ENCODE assay signal across 30 cellular contexts in the genomic region with DNA sequence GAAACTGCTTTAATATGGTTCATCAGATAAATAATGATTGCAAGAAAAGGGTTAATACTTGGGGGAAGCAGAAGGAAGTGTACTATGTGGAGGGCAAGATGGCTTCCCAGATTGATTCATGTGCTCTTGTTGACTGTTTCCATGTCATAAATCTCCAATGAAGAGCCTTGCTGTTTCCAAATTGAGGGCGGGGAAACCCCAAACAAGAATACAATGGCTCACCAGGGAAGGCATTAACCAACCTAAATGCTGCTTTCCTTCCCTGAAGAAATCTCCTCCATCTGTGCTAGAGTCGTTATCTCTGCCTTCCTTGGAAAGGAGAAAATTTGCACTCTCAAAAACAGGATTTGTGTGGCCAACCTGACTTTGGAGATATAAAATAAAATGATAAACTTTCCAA. TPM values are rescaled to one million over a fixed set of nuclear protein-coding genes. Genes with fewer than 3 reads are reported as not detected.
"Had no signal": no experiment of that assay in that cellular context is flagged by ENCODE, and none has a peak within 500 bp of the region (broad histone marks: within the 10 kb centered on the region; RNA-seq: fewer than 3 reads in every experiment).

No MANE protein-coding gene starts in this region.

- H3K27ac ChIP-seq: left lung, pancreas, prostate gland, skin epidermis, stomach, testis, thyroid gland, transverse colon, upper lobe of left lung, vagina had no signal

- H3K4me1 ChIP-seq: left lung, pancreas, prostate gland, testis, thyroid gland, transverse colon, upper lobe of left lung, vagina had no signal

- H3K27ac Mint-ChIP-seq: immature natural killer cell; naive thymus-derived CD4-positive, alpha-beta T cell; natural killer cell treated with Interleukin-12 subunit alpha and Interleukin-12 subunit beta and Interleukin-15 and Interleukin-18, amount 100 ng/mL, for 72 hours; stimulated activated naive B cell treated with anti-CD40 and anti-IgM and Interleukin-4, amounts not matched to agents 10 μg/mL and 1 μg/mL and 100 μg/mL, for 72 hours had no signal

- H3K9me3 ChIP-seq: mucosa of descending colon, pancreas, prostate gland, testis, thyroid gland, transverse colon, upper lobe of left lung, vagina had no signal

- H3K4me1 Mint-ChIP-seq: immature natural killer cell; naive thymus-derived CD4-positive, alpha-beta T cell; stimulated activated naive B cell treated with anti-CD40 and anti-IgM and Interleukin-4, amounts not matched to agents 10 μg/mL and 1 μg/mL and 100 μg/mL, for 72 hours had no signal

- ATAC-seq: left colon; left lung; mucosa of descending colon; naive thymus-derived CD4-positive, alpha-beta T cell; natural killer cell treated with Interleukin-12 subunit alpha and Interleukin-12 subunit beta and Interleukin-15 and Interleukin-18, amount 100 ng/mL, for 72 hours; pancreas; right cardiac atrium; sciatic nerve; stimulated activated naive B cell treated with anti-CD40 and anti-IgM and Interleukin-4, amounts not matched to agents 10 μg/mL and 1 μg/mL and 100 μg/mL, for 72 hours; stimulated activated naive CD8-positive, alpha-beta T cell treated with anti-CD3 and anti-CD28 coated beads, Interleukin-15, Interleukin-2, amounts not matched to agents 100 U/mL and 50 U/mL, for 24 hours had no signal

- H3K27me3 ChIP-seq: pancreas, testis, thyroid gland, transverse colon, upper lobe of left lung, vagina had no signal

- H3K36me3 Mint-ChIP-seq: immature natural killer cell; stimulated activated naive B cell treated with anti-CD40 and anti-IgM and Interleukin-4, amounts not matched to agents 10 μg/mL and 1 μg/mL and 100 μg/mL, for 72 hours had no signal

- DNase-seq: hypothalamus; immature natural killer cell; kidney; left colon; left lung; midbrain; mucosa of descending colon; naive thymus-derived CD4-positive, alpha-beta T cell; nucleus accumbens; pancreas; posterior cingulate gyrus; retina; right cardiac atrium; stimulated activated CD4-positive, alpha-beta T cell treated with anti-CD3 and anti-CD28 coated beads, Interleukin-12 subunit alpha, Interleukin-12 subunit beta, amount 100 ng/mL, for 4 hours; stimulated activated CD4-positive, alpha-beta T cell treated with anti-CD3 and anti-CD28 coated beads, Interleukin-15, amount 100 ng/mL, for 24 hours; stimulated activated CD4-positive, alpha-beta T cell treated with anti-CD3 and anti-CD28 coated beads, Interleukin-2, amount 100 ng/mL, for 24 hours; stimulated activated CD4-positive, alpha-beta T cell treated with anti-CD3 and anti-CD28 coated beads, Interleukin-4, amount 100 ng/mL, for 1 hour; stimulated activated naive B cell treated with anti-CD40 and anti-IgM and Interleukin-4, amounts not matched to agents 10 μg/mL and 1 μg/mL and 100 μg/mL, for 72 hours; stimulated activated naive CD8-positive, alpha-beta T cell treated with anti-CD3 and anti-CD28 coated beads, Interleukin-15, Interleukin-2, amounts not matched to agents 100 U/mL and 50 U/mL, for 24 hours; stomach; testis; thyroid gland; transverse colon; upper lobe of left lung had no signal

- H3K4me3 ChIP-seq: left lung, lung, mucosa of descending colon, pancreas, prostate gland, skin epidermis, stomach, testis, thyroid gland, transverse colon, upper lobe of left lung, vagina had no signal

- H3K4me3 Mint-ChIP-seq: immature natural killer cell; naive thymus-derived CD4-positive, alpha-beta T cell; natural killer cell treated with Interleukin-12 subunit alpha and Interleukin-12 subunit beta and Interleukin-15 and Interleukin-18, amount 100 ng/mL, for 72 hours; stimulated activated naive B cell treated with anti-CD40 and anti-IgM and Interleukin-4, amounts not matched to agents 10 μg/mL and 1 μg/mL and 100 μg/mL, for 72 hours had no signal

- H3K36me3 ChIP-seq: left lung, pancreas, prostate gland, stomach, thyroid gland, transverse colon, upper lobe of left lung, vagina had no signal

RNA-seq across cellular contexts. Expression of a gene that starts 28.0 kb away (rescaled TPM):
- total RNA-seq: naive thymus-derived CD4-positive, alpha-beta T cell; natural killer cell treated with Interleukin-12 subunit alpha and Interleukin-12 subunit beta and Interleukin-15 and Interleukin-18, amount 100 ng/mL, for 72 hours had no signal
